Comparison of ENCODE assay signal across 8 cellular contexts in genomic region chr6:159760602-159761057, GRCh38. TPM values are rescaled to one million over a fixed set of nuclear protein-coding genes. Genes with fewer than 3 reads are reported as not detected.
DNase-seq lines count a peak whose midpoint lies in the region; ATAC-seq and TF ChIP-seq lines count a peak whose summit lies in the region.

No MANE protein-coding gene starts in this region.

- H3K4me3 ChIP-seq in NB4 (ENCODE audit: low read depth, low read length): peak overlapping the region; percentile 81
- H3K4me3 ChIP-seq in colonic mucosa: peak overlapping the region; percentile 89

- no peaks in the 10 kb centered on the region for H3K36me3 ChIP-seq in colonic mucosa

- no peak for TF ChIP-seq CTCF in NB4 (IDR thresholded peaks at IDR 0.05; ENCODE audit: low read depth, low read length)
- TF ChIP-seq CTCF in colonic mucosa (IDR thresholded peaks at IDR 0.05): no peak

- peaks cover 0 to under 1% of the 10 kb centered on the region in 2 donors for H3K36me3 Mint-ChIP-seq in naive B cell

- peak overlapping the region; percentile 100 for H3K27ac ChIP-seq in colonic mucosa

- no peak for TF ChIP-seq POLR2A in NB4 (IDR thresholded peaks at IDR 0.05; ENCODE audit: extremely low read depth, insufficient read length)

- peak overlapping the region in 1 of 2 donors; percentile 87 for H3K9ac ChIP-seq in colonic mucosa (ENCODE audit: low read depth in 2 of 2, low read length in 2 of 2)

- H3K4me1 Mint-ChIP-seq in naive B cell: peaks cover 22 to 34% (median 23%) of the 10 kb centered on the region in 3 donors

- DNase-seq in ELF-1 (ENCODE audit: low read depth, low spot score) (peak; percentile 87), NB4 (ENCODE audit: low read depth) (no peak), colonic mucosa (no peak), naive B cell (no peak), KG1 (lab: John Stamatoyannopoulos, UW) (no peak)
- DNase-seq in stimulated activated CD4-positive, alpha-beta T cell treated with anti-CD3 and anti-CD28 coated beads, Interleukin-4, amount 100 ng/mL, for 24 hours: no peak

- H3K27me3 ChIP-seq in colonic mucosa: no peaks in the 10 kb centered on the region

- H3K4me3 Mint-ChIP-seq in naive B cell: peak overlapping the region; percentile 89 to 98 (median 95)

- no peaks in the 10 kb centered on the region for H3K27me3 Mint-ChIP-seq in naive B cell

- intact Hi-C loops in colonic mucosa (cut with DNase I): no loop called here

- no peaks in the 10 kb centered on the region for H3K9me3 Mint-ChIP-seq in naive B cell

- H3K27ac Mint-ChIP-seq in naive B cell: peak overlapping the region in 5 of 6 donors; percentile 76 to 99 (median 96)

- peaks cover 3% of the 10 kb centered on the region for H3K4me1 ChIP-seq in colonic mucosa

- ATAC-seq in naive B cell (ENCODE audit: low read depth in 2 of 2): no peak
- ATAC-seq in HG03025 (IDR thresholded peaks at IDR 0.05; ENCODE audit: low FRiP score, unreplicated experiment): no peak
- ATAC-seq in GM19452 (IDR thresholded peaks at IDR 0.05; ENCODE audit: unreplicated experiment): no peak

- no peaks in the 10 kb centered on the region for H3K9me3 ChIP-seq in colonic mucosa

RNA-seq across cellular contexts. Expression of gene ACAT2, which starts 1.2 kb away (rescaled TPM):
- 100 to 1,000 TPM in 1 of 2 donors, 10 to 100 TPM in 1; 59.8 to 126 TPM for total RNA-seq in colonic mucosa
- 10 to 100 TPM; 20.8 to 39.8 (median 27.8) TPM for polyA plus RNA-seq in naive B cell (ENCODE audit: low read depth in 6 of 6)

RNA-seq across cellular contexts. Expression of gene TCP1, which starts 28.8 kb away (rescaled TPM):
- 100 to 1,000 TPM; 163 to 294 TPM for total RNA-seq in colonic mucosa
- 10 to 100 TPM; 69.6 to 86.2 (median 73.3) TPM for polyA plus RNA-seq in naive B cell (ENCODE audit: low read depth in 6 of 6)

RNA-seq across cellular contexts. Expression of gene MRPL18, which starts 29.6 kb away (rescaled TPM):
- total RNA-seq in colonic mucosa: 100 to 1,000 TPM in 1 of 2 donors, 10 to 100 TPM in 1; 65.4 to 112 TPM
- polyA plus RNA-seq in naive B cell (ENCODE audit: low read depth in 6 of 6): 100 to 1,000 TPM in 2 of 6 donors, 10 to 100 TPM in 4; 51.6 to 124 (median 86.4) TPM

RNA-seq across cellular contexts. Expression of gene WTAP, which starts 33.3 kb away (rescaled TPM):
- total RNA-seq in colonic mucosa: 10 to 100 TPM; 73.7 to 84.1 TPM
- 100 to 1,000 TPM; 142 to 203 (median 152) TPM for polyA plus RNA-seq in naive B cell (ENCODE audit: low read depth in 6 of 6)

RNA-seq across cellular contexts. Expression of gene PNLDC1, which starts 39.4 kb away (rescaled TPM):
- under 1 TPM in 1 of 2 donors, not detected in 1; 0.72 TPM for total RNA-seq in colonic mucosa
- not detected for polyA plus RNA-seq in naive B cell (ENCODE audit: low read depth in 6 of 6)
